Comparison of ENCODE assay signal across 1 cellular context in the genomic region with DNA sequence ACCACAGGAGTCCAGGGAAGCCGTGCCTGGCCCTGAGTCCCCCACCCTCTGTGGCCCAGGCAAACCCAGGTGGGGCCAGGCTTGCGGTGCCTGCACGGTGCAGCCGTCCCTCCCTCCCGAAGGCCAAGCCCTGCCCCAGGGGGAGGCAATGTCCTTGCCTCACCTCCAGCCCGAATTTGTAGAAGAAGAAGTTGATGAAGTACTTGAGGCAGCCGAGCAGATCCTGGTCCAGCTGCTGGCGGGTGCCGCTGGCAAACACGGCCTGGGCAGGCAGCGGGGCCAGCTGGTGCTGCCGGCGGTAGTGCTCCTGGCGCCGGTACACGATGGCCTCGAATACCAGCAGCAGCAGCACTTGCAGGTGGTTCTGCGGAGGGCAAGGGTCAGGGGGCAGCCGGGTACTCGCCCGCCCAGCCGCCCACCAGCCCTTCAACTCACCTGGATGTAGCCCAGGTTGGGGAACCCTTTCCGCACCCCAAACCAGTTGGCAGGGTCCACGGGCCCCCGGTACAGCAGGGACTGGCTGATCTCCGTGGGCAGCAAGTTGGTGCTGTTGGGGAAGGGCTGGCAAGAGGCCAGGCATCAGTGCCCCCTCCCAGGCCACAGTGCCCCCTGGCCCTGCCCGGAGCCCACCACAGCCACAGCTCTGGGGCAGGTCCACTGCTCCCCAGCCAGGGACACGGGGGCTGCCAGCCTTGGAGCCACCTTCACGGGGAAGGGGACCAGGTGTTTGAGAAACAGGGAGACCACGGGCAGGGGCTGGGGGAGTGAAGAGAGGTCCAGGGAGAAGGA.
TF ChIP-seq lines count a peak whose summit lies in the region.

No MANE protein-coding gene starts in this region.

TF ChIP-seq in HCT116, 20 proteins besides CTCF, POLR2A, EP300 and RAD21 (continued from another document):
- TF ChIP-seq EGR1 (IDR thresholded peaks at IDR 0.05; ENCODE audit: low read depth) (no peak), EZH2 (IDR thresholded peaks at IDR 0.05) (no peak), CBX3 (IDR thresholded peaks at IDR 0.05; ENCODE audit: low read depth) (no peak), ZFX (IDR thresholded peaks at IDR 0.05) (no peak), FOSL1 (IDR thresholded peaks at IDR 0.05; ENCODE audit: low read depth) (no peak), SRF (IDR thresholded peaks at IDR 0.05; ENCODE audit: low read depth) (no peak)
- TF ChIP-seq, protein P1, sequence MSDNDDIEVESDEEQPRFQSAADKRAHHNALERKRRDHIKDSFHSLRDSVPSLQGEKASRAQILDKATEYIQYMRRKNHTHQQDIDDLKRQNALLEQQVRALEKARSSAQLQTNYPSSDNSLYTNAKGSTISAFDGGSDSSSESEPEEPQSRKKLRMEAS (IDR thresholded peaks at IDR 0.05) = no peak
- TF ChIP-seq, protein P2, sequence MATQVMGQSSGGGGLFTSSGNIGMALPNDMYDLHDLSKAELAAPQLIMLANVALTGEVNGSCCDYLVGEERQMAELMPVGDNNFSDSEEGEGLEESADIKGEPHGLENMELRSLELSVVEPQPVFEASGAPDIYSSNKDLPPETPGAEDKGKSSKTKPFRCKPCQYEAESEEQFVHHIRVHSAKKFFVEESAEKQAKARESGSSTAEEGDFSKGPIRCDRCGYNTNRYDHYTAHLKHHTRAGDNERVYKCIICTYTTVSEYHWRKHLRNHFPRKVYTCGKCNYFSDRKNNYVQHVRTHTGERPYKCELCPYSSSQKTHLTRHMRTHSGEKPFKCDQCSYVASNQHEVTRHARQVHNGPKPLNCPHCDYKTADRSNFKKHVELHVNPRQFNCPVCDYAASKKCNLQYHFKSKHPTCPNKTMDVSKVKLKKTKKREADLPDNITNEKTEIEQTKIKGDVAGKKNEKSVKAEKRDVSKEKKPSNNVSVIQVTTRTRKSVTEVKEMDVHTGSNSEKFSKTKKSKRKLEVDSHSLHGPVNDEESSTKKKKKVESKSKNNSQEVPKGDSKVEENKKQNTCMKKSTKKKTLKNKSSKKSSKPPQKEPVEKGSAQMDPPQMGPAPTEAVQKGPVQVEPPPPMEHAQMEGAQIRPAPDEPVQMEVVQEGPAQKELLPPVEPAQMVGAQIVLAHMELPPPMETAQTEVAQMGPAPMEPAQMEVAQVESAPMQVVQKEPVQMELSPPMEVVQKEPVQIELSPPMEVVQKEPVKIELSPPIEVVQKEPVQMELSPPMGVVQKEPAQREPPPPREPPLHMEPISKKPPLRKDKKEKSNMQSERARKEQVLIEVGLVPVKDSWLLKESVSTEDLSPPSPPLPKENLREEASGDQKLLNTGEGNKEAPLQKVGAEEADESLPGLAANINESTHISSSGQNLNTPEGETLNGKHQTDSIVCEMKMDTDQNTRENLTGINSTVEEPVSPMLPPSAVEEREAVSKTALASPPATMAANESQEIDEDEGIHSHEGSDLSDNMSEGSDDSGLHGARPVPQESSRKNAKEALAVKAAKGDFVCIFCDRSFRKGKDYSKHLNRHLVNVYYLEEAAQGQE (IDR thresholded peaks at IDR 0.05; ENCODE audit: low read depth) = no peak
